ENCODE assay signal across 11 cellular contexts in the genomic region with DNA sequence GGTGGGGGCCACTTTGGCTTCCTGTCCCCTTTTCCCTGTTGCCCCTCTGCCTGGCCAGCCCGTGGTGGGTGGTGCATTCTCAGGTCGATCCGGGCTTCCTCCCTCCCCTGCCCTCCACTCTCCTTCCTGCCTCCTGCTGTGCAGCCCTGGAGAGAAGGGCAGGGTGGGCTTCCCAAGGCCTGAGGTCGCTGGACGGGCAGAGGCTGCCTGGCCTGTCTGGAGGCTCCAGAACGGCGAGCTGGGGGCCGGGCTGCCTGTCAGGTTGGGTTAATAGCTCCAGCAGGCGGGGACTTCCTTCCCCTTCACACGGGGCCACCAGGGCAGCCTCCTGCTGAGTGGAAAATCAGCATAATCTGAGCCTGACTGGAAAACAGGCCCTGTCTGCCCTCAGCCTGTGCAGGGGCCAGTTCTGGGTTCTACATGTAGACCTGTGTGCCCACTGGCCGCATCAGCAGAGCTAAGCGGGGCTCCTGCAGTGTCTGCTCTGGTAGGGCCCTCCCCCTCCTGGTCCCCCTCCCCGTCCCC. TPM values are rescaled to one million over a fixed set of nuclear protein-coding genes. Genes with fewer than 3 reads are reported as not detected.
DNase-seq lines count a peak whose midpoint lies in the region; ATAC-seq and TF ChIP-seq lines count a peak whose summit lies in the region.
"Had no signal": no experiment of that assay in that cellular context is flagged by ENCODE, and none has a peak within 500 bp of the region (broad histone marks: within the 10 kb centered on the region; RNA-seq: fewer than 3 reads in every experiment).

No MANE protein-coding gene starts in this region.

- H3K27ac ChIP-seq in Panc1 (ENCODE audit: low read length): no peak overlapping the region

- TF ChIP-seq CTCF in Panc1 (IDR thresholded peaks at IDR 0.05) (no peak), fibroblast of villous mesenchyme (IDR thresholded peaks at IDR 0.05; ENCODE audit: insufficient read depth, low read depth, low read length) (no peak), mesothelial cell of epicardium (IDR thresholded peaks at IDR 0.05; ENCODE audit: unreplicated experiment) (no peak)

- H3K9me3 ChIP-seq in Panc1 (ENCODE audit: control insufficient read depth, insufficient read depth, low read depth, low read length): no peaks in the 10 kb centered on the region

- DNase-seq in NCI-H748 (lab: John Stamatoyannopoulos, UW; ENCODE audit: unreplicated experiment) (peak; percentile 46), NCI-H748 treated with DMSO at 0.1 percent for 48 hours (lab: John Stamatoyannopoulos, UW) (no peak), Panc1 (ENCODE audit: low read depth, low spot score) (no peak), fibroblast of villous mesenchyme (ENCODE audit: low read depth) (peak; percentile 51), retina (peak; percentile 90), nucleus accumbens (lab: John Stamatoyannopoulos, UW) (no peak), mesothelial cell of epicardium (ENCODE audit: low spot score in 2 of 2, unreplicated experiment in 2 of 2) (no peak)
- DNase-seq in effector CD8-positive, alpha-beta T cell (lab: John Stamatoyannopoulos, UW): no peak
- DNase-seq: activated CD4-positive, alpha-beta T cell treated with anti-CD3 and anti-CD28 coated beads for 4 hours; effector memory CD8-positive, alpha-beta T cell; NCI-H2081 had no signal

- H3K27me3 ChIP-seq in Panc1 (ENCODE audit: control insufficient read depth, insufficient read depth, low read length): no peaks in the 10 kb centered on the region

- no peaks in the 10 kb centered on the region for H3K9me3 Mint-ChIP-seq in mesothelial cell of epicardium
- H3K9me3 Mint-ChIP-seq: effector memory CD8-positive, alpha-beta T cell had no signal

- BruUV-seq in Panc1 (replicated peaks; lab: Mats Ljungman, UMichigan): no TSS peak

- ATAC-seq in Panc1: peak; percentile 74
- ATAC-seq: effector memory CD8-positive, alpha-beta T cell had no signal

- peaks cover 5% of the 10 kb centered on the region for H3K4me1 ChIP-seq in Panc1 (ENCODE audit: control insufficient read depth, insufficient read depth, low read length)

- H3K4me3 Mint-ChIP-seq in mesothelial cell of epicardium: no peak overlapping the region
- H3K4me3 Mint-ChIP-seq: effector memory CD8-positive, alpha-beta T cell had no signal

- CTCF ChIA-PET in Panc1 (lab: Charles Lee): no interaction called here

- no peaks in the 10 kb centered on the region for H3K36me3 Mint-ChIP-seq in mesothelial cell of epicardium

- H3K4me3 ChIP-seq in Panc1 (ENCODE audit: low read depth in 2 of 2, low read length in 2 of 2): no peak overlapping the region
- H3K4me3 ChIP-seq in fibroblast of villous mesenchyme (ENCODE audit: low read depth, low read length): no peak overlapping the region

- no peaks in the 10 kb centered on the region for H3K27me3 Mint-ChIP-seq in mesothelial cell of epicardium (ENCODE audit: low read depth)

- H3K4me1 Mint-ChIP-seq in mesothelial cell of epicardium: peaks cover 42% of the 10 kb centered on the region

- POLR2A ChIA-PET in Panc1 (lab: Charles Lee): no interaction called here

- no peaks in the 10 kb centered on the region for H3K36me3 ChIP-seq in Panc1 (ENCODE audit: control insufficient read depth, insufficient read depth, low read length)

- intact Hi-C loops in Panc1 (cut with micrococcal nuclease; ENCODE audit: unreplicated experiment): no loop called here

- in situ Hi-C loops in Panc1 (cut with HindIII; ENCODE audit: low pct_unique_long_range_greater_than_20kb, low sequenced_read_pairs): no loop called here

- H3K27ac Mint-ChIP-seq in mesothelial cell of epicardium: no peak overlapping the region
- H3K27ac Mint-ChIP-seq: effector memory CD8-positive, alpha-beta T cell had no signal

RNA-seq across cellular contexts. Expression of gene KIF26A, which starts 11.3 kb away (rescaled TPM):
- total RNA-seq in Panc1 (2021; ENCODE audit: unreplicated experiment) (4.4 TPM), fibroblast of villous mesenchyme (under 0.01 TPM in 2 replicates), mesothelial cell of epicardium (18.4 to 20.0 TPM (median 19.4 TPM) in 3 replicates)
- polyA plus RNA-seq in Panc1 (2012; ENCODE audit: insufficient read length): 2.9 TPM

Comparison
In these comparisons a context has a peak if more than half of its experiments do, and no peak if none do; other contexts are left out.
1. DNase-seq: peak in NCI-H748 (single experiment), fibroblast of villous mesenchyme (single experiment) and retina (single experiment); none in NCI-H748 treated with DMSO at 0.1 percent for 48 hours (single experiment), Panc1 (single experiment), nucleus accumbens (0 of 56), mesothelial cell of epicardium (0 of 2) and effector CD8-positive, alpha-beta T cell (single experiment).